In the genomic region with DNA sequence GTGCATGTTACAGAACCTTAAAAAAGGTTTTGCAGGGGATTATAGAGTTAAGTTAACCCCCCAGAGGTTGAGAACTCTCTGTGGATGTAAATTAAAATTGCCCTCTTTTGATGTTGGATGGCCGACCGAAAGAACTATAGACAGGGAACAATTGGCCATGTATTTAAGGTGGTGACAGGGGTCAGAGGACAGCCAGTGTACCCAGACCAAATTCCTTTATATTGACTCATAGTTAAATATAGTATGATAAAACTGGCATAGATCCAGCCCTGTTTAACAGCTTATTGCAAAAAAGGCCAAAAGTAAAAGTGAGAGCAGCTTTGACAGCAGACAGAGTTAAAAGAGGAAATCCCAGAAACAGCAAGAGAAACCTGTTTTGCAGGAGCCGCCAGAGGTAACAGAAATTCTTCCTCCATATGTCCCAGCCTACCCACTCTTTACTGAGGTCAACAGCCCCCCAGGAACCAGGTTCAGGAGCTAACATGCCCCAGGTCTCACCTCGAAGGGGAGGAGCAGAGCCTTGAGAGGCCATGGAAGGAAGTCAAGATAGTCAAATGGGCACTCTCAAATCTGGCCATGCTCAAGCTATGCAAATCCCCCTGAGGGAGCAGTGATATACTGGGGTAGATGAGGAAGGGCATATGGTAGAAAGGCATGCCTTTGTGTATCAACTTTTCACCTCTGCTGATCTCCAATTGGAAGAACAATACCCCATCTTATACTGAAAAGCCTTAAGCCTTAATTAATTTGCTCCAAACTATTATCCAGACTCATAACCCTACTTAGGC, we compare ENCODE assay signal across 16 cellular contexts.
DNase-seq lines count a peak whose midpoint lies in the region; ATAC-seq, FAIRE-seq and TF ChIP-seq lines count a peak whose summit lies in the region.
"Had no signal": no experiment of that assay in that cellular context is flagged by ENCODE, and none has a peak within 500 bp of the region (broad histone marks: within the 10 kb centered on the region; RNA-seq: fewer than 3 reads in every experiment).

No MANE protein-coding gene starts in this region.

- no peaks in the 10 kb centered on the region for H3K79me2 ChIP-seq in HepG2 (ENCODE audit: insufficient read depth, low read length)

- 0% methylated on average over 4 of the region's 4 CpGs for WGBS in HepG2 (ENCODE audit: low lambda C conversion rate)

- H3K4me1 ChIP-seq in adipocyte (ENCODE audit: control insufficient read depth, insufficient read depth, low read length) (peaks cover 10% of the 10 kb centered on the region), HepG2 (ENCODE audit: insufficient read depth, low read length) (peaks cover 11% of the 10 kb centered on the region)
- H3K4me1 ChIP-seq: lower lobe of right lung had no signal

- BruUV-seq in HepG2 (replicated peaks; lab: Mats Ljungman, UMichigan): no TSS peak

- in situ Hi-C loops in HepG2 (cut with HindIII; ENCODE audit: extremely low pct_ligation_motif_present, low pct_unique_long_range_greater_than_20kb): no loop called here

- no peak for TF ChIP-seq POLR2A in HepG2 (IDR thresholded peaks at IDR 0.05; ENCODE audit: insufficient read depth in 1 of 2, low read depth in 2 of 2, low read length in 2 of 2)

- peak overlapping the region; percentile 18; the same call in 1 of the 2 replicates for H3K4me2 ChIP-seq in HepG2 (ENCODE audit: low read depth, low read length)
- H3K4me2 ChIP-seq: smooth muscle cell had no signal

- no peak for TF ChIP-seq CTCF in HepG2 (CRISPR knock-in tag; IDR thresholded peaks at IDR 0.05)

- no peak overlapping the region for H2AFZ ChIP-seq in HepG2 (ENCODE audit: low read length)

- CTCF ChIA-PET in HepG2 (lab: Yijun Ruan, JAX; ENCODE audit: low intra/inter-chr PET ratio, low total read pairs): no interaction called here

- FAIRE-seq in HepG2 (lab: Jason Lieb, UNC) (no peak), urothelium cell line (lab: Jason Lieb, UNC) (no peak)
- FAIRE-seq: H54 had no signal

- no peaks in the 10 kb centered on the region for H4K20me1 ChIP-seq in HepG2 (ENCODE audit: insufficient read depth, low read length)

- H3K36me3 ChIP-seq in adipocyte (ENCODE audit: control insufficient read depth, insufficient read depth, low read length, severe bottlenecking): no peaks in the 10 kb centered on the region
- H3K36me3 ChIP-seq in HepG2 (replicated peaks in 1 of 2; ENCODE audit: control insufficient read depth in 1 of 2, insufficient read depth in 2 of 2, low read length in 2 of 2): no peaks in the 10 kb centered on the region
- H3K36me3 ChIP-seq: lower lobe of right lung had no signal

- DNase-seq in NCI-H2171 treated with DMSO at 0.1 percent for 48 hours (lab: John Stamatoyannopoulos, UW): peak; percentile 21
- no peak for DNase-seq in NCI-H2171 (lab: John Stamatoyannopoulos, UW)
- peak; percentile 1 for DNase-seq in adipocyte (ENCODE audit: low read depth)
- peak; percentile 27 for DNase-seq in HepG2 (ENCODE audit: low spot score)
- DNase-seq in urothelium cell line (ENCODE audit: low spot score): peak; percentile 8
- DNase-seq in activated T-cell treated with anti-CD3 and anti-CD28 coated beads, Interleukin-2, amount 50 U/mL, for 1 hour: no peak
- DNase-seq in NCI-H1105 treated with DMSO at 0.1 percent for 48 hours (lab: John Stamatoyannopoulos, UW): no peak
- DNase-seq: activated CD8-positive, alpha-beta memory T cell treated with anti-CD3 and anti-CD28 coated beads, Interleukin-2, amount 50 U/mL, for 48 hours; activated naive CD8-positive, alpha-beta T cell treated with anti-CD3 and anti-CD28 coated beads, Interleukin-2, amount 10 ng/mL, durations not matched to agents 7 days and 5 days; CD8-positive, alpha-beta memory T cell; hippocampal formation; lower lobe of right lung; T-cell had no signal

- POLR2A ChIA-PET in HepG2 (lab: Yijun Ruan, JAX): no interaction called here

- H3K27me3 ChIP-seq in adipocyte (replicated peaks; ENCODE audit: control insufficient read depth, insufficient read depth, low read length): no peaks in the 10 kb centered on the region
- no peaks in the 10 kb centered on the region for H3K27me3 ChIP-seq in HepG2 (ENCODE audit: control insufficient read depth in 1 of 2, insufficient read depth in 2 of 2, low read length in 2 of 2)

- no peak overlapping the region for H3K27ac ChIP-seq in HepG2 (ENCODE audit: extremely low read length, insufficient read depth, low read length)
- H3K27ac ChIP-seq: lower lobe of right lung had no signal

- H3K9ac ChIP-seq in adipocyte (ENCODE audit: low read length) (no peak overlapping the region), HepG2 (ENCODE audit: insufficient read depth, low read depth, low read length) (no peak overlapping the region)

- ATAC-seq in HepG2 (no peak), HG03095 (IDR thresholded peaks at IDR 0.05; ENCODE audit: unreplicated experiment) (no peak)
- ATAC-seq: lower lobe of right lung, T-cell had no signal

- H3K4me3 ChIP-seq in adipocyte (ENCODE audit: low read length) (no peak overlapping the region), HepG2 (replicated peaks in 1 of 3; ENCODE audit: insufficient read depth in 1 of 3, low read depth in 2 of 3, low read length in 3 of 3) (no peak overlapping the region)
- H3K4me3 ChIP-seq: lower lobe of right lung, smooth muscle cell had no signal

- intact Hi-C loops in HepG2 (cut with micrococcal nuclease; ENCODE audit: unreplicated experiment): loop anchor here (10.0 kb wide), 1 partner anchor 213 kb away; no protein-coding TSS in a partner anchor

- TF ChIP-seq RAD21 in HepG2 (CRISPR knock-in tag; IDR thresholded peaks at IDR 0.05): no peak

- peaks cover 12% of the 10 kb centered on the region for H3K9me3 ChIP-seq in adipocyte (ENCODE audit: control insufficient read depth, low read length)
- H3K9me3 ChIP-seq in HepG2 (ENCODE audit: low read length): peaks cover 46% of the 10 kb centered on the region

- no peak for TF ChIP-seq EP300 in HepG2 (IDR thresholded peaks at IDR 0.05; ENCODE audit: low read depth in 2 of 2, low read length in 2 of 2)
- no peak for TF ChIP-seq EP300 in HepG2 (CRISPR knock-in tag; IDR thresholded peaks at IDR 0.05; ENCODE audit: borderline replicate concordance)

TF ChIP-seq in HepG2, 621 proteins besides CTCF, POLR2A, EP300 and RAD21 (continues in another document):
- TF ChIP-seq MYC (CRISPR knock-in tag; IDR thresholded peaks at IDR 0.05; ENCODE audit: borderline replicate concordance): no peak
- no peak for TF ChIP-seq NFIB (CRISPR knock-in tag; IDR thresholded peaks at IDR 0.05; ENCODE audit: borderline replicate concordance)
- TF ChIP-seq ZNF260 (CRISPR knock-in tag; IDR thresholded peaks at IDR 0.05; ENCODE audit: borderline replicate concordance, low read depth): no peak
- TF ChIP-seq DZIP1 (CRISPR knock-in tag; IDR thresholded peaks at IDR 0.05): no peak
- TF ChIP-seq ZNF550 (CRISPR knock-in tag; IDR thresholded peaks at IDR 0.05; ENCODE audit: borderline replicate concordance): no peak
- no peak for TF ChIP-seq NCOA5 (CRISPR knock-in tag; IDR thresholded peaks at IDR 0.05)
- TF ChIP-seq NR2F6 (IDR thresholded peaks at IDR 0.05): peak; percentile 51; the same call in 1 of the 2 replicates
- no peak for TF ChIP-seq NR2F6 (CRISPR knock-in tag; IDR thresholded peaks at IDR 0.05)
- TF ChIP-seq ZNF652 (CRISPR knock-in tag; IDR thresholded peaks at IDR 0.05; ENCODE audit: borderline replicate concordance, low read depth): peak; percentile 77; the same call in 1 of the 2 replicates
- TF ChIP-seq ATAD3A (CRISPR knock-in tag; IDR thresholded peaks at IDR 0.05): no peak
- TF ChIP-seq IKZF5 (CRISPR knock-in tag; IDR thresholded peaks at IDR 0.05): no peak
- no peak for TF ChIP-seq MXI1 (IDR thresholded peaks at IDR 0.05; ENCODE audit: borderline replicate concordance, low read depth, low read length)
- no peak for TF ChIP-seq KAT7 (CRISPR knock-in tag; IDR thresholded peaks at IDR 0.05; ENCODE audit: borderline replicate concordance)
- no peak for TF ChIP-seq ISX (CRISPR knock-in tag; conservative IDR thresholded peaks at IDR 0.05)

Comparison
In these comparisons a context has a peak if more than half of its experiments do, and no peak if none do; other contexts are left out.
1. DNase-seq: peak in NCI-H2171 treated with DMSO at 0.1 percent for 48 hours (single experiment), adipocyte (single experiment), HepG2 (single experiment) and urothelium cell line (single experiment); none in NCI-H2171 (single experiment), activated T-cell treated with anti-CD3 and anti-CD28 coated beads, Interleukin-2, amount 50 U/mL, for 1 hour (single experiment) and NCI-H1105 treated with DMSO at 0.1 percent for 48 hours (single experiment).